1 cellular context compared by ENCODE assay signal in the genomic region with DNA sequence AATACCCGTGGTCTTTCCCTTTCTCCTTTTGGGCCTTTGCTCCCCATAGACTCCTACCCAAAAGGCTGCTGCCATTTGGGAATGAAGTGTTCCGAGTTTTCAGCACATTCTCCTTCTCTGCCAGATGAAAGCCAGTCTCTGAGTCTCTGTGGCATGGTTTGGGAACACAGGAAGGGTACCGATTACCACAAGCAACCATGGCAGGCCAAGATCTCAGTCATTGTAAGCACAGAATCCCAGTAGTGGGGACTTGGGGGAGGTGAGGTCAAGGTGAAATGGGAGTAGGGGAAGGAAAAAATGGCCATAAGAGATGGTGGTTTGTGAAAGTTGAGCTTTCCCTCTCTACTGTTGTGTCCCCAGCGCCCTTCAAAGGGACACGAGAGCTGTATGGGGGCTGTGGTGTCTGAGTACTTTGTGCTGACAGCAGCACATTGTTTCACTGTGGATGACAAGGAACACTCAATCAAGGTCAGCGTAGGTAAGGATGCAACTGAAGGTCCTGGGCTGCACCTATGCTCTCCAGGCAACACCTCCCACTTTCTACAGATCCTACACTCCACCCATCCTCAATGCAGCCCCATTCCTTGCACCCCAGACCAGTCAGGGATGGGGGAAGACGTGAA.
TF ChIP-seq lines count a peak whose summit lies in the region.

No MANE protein-coding gene starts in this region.

TF ChIP-seq in HEK293, 187 proteins besides CTCF, POLR2A, EP300 and RAD21 (continued from another document):
- TF ChIP-seq HIC1 (tag by site-specific recombination; IDR thresholded peaks at IDR 0.05) (no peak), ZNF350 (tag by site-specific recombination; IDR thresholded peaks at IDR 0.05) (no peak), ZNF776 (tag by site-specific recombination; IDR thresholded peaks at IDR 0.05; ENCODE audit: borderline replicate concordance) (no peak), ZNF266 (tag by site-specific recombination; IDR thresholded peaks at IDR 0.05; ENCODE audit: low read depth) (no peak), ZNF530 (tag by site-specific recombination; IDR thresholded peaks at IDR 0.05; ENCODE audit: low read depth) (no peak)
TF ChIP-seq in HEK293: peak in this region for 1.
